9 cellular contexts compared by ENCODE assay signal in genomic region chr18:48545690-48546365, GRCh38. TPM values are rescaled to one million over a fixed set of nuclear protein-coding genes. Genes with fewer than 3 reads are reported as not detected.
A peak's percentile ranks its signal among the peaks of the same experiment; 100 is the strongest.
DNase-seq lines count a peak whose midpoint lies in the region; ATAC-seq and TF ChIP-seq lines count a peak whose summit lies in the region.
"Had no signal": no experiment of that assay in that cellular context is flagged by ENCODE, and none has a peak within 500 bp of the region (broad histone marks: within the 10 kb centered on the region; RNA-seq: fewer than 3 reads in every experiment).

No MANE protein-coding gene starts in this region.

- H4K20me1 ChIP-seq in neural cell (ENCODE audit: insufficient read depth) = peaks cover 15% of the 10 kb centered on the region

- H3K79me2 ChIP-seq in neural cell (replicated peaks; ENCODE audit: insufficient read depth, low read length) = peaks cover 97% of the 10 kb centered on the region

- H3K4me2 ChIP-seq in neural cell (ENCODE audit: low read length) = peak overlapping the region; percentile 49

- H3K27me3 ChIP-seq in neural cell (ENCODE audit: insufficient read depth, low read depth, low read length) = no peaks in the 10 kb centered on the region
- peaks cover 0 to 7% (median 0%) of the 10 kb centered on the region in 7 donors for H3K27me3 ChIP-seq in spleen (replicated peaks in 1 of 7)
- H3K27me3 ChIP-seq: breast epithelium had no signal

- TF ChIP-seq POLR2A in spleen (IDR thresholded peaks at IDR 0.05) = no peak

- ATAC-seq in HG03139 (IDR thresholded peaks at IDR 0.05; ENCODE audit: unreplicated experiment) = no peak

- no peak for TF ChIP-seq CTCF in foreskin fibroblast (IDR thresholded peaks at IDR 0.05; ENCODE audit: low read depth, low read length)
- no peak for TF ChIP-seq CTCF in neural cell (IDR thresholded peaks at IDR 0.05; ENCODE audit: poor library complexity, severe bottlenecking)
- TF ChIP-seq CTCF in spleen (IDR thresholded peaks at IDR 0.05 in 8 of 11, conservative IDR thresholded peaks at IDR 0.05 in 3 of 11) = no peak

- peak overlapping the region; percentile 43 for H3K27ac ChIP-seq in neural cell (ENCODE audit: low read length)
- peak overlapping the region in 3 of 8 donors; percentile 2 to 21 (median 16) for H3K27ac ChIP-seq in spleen

- 34 to 44% (median 37%) methylated on average over 13 of the region's 13 CpGs for WGBS in spleen, 5 donors

- peak overlapping the region; percentile 41 for H3K9ac ChIP-seq in neural cell (ENCODE audit: low read length)

- no peaks in the 10 kb centered on the region for H3K36me3 ChIP-seq in neural cell (ENCODE audit: insufficient read depth, low read length)
- no peaks in the 10 kb centered on the region for H3K36me3 ChIP-seq in spleen
- H3K36me3 ChIP-seq: breast epithelium had no signal

- peak; percentile 41 for TF ChIP-seq EP300 in neural cell (conservative IDR thresholded peaks at IDR 0.05; ENCODE audit: poor library complexity, severe bottlenecking)

- intact Hi-C loops in spleen (cut with DNase I; ENCODE audit: low total_unique reads) = no loop called here

- H3K4me3 ChIP-seq in foreskin fibroblast (ENCODE audit: low read depth in 1 of 2, low read length in 2 of 2) (peak overlapping the region in 1 of 2 donors; percentile 20), neural cell (ENCODE audit: low read length) (peak overlapping the region; percentile 54), spleen (no peak overlapping the region)
- H3K4me3 ChIP-seq: breast epithelium had no signal

- H3K4me1 ChIP-seq in spleen = peaks cover 4 to 47% (median 20%) of the 10 kb centered on the region in 6 donors

- H2AFZ ChIP-seq in neural cell (ENCODE audit: low read depth, low read length) = no peak overlapping the region

- no peaks in the 10 kb centered on the region for H3F3A ChIP-seq in neural cell (ENCODE audit: insufficient read depth, low read length, poor library complexity, severe bottlenecking)

- H3K9me2 ChIP-seq in neural cell (ENCODE audit: insufficient read depth, low read length) = no peaks in the 10 kb centered on the region

- DNase-seq in GM04504 (ENCODE audit: low read depth) (peak; percentile 71), SK-N-DZ (ENCODE audit: low spot score) (peak; percentile 53), foreskin fibroblast (peak; percentile 81 to 92), SW480 (ENCODE audit: low spot score) (no peak), spleen (no peak), activated gamma-delta T cell treated with Interleukin-2 at 50 U/mL for 16 hours (no peak)

- H3K9me3 ChIP-seq in neural cell (ENCODE audit: low read length) = no peaks in the 10 kb centered on the region
- H3K9me3 ChIP-seq in spleen = no peaks in the 10 kb centered on the region
- H3K9me3 ChIP-seq: breast epithelium had no signal

- TF ChIP-seq RAD21 in neural cell (conservative IDR thresholded peaks at IDR 0.05) = no peak

TF ChIP-seq in neural cell, 6 proteins besides CTCF, POLR2A, EP300 and RAD21:
- TF ChIP-seq TAF1 (IDR thresholded peaks at IDR 0.05; ENCODE audit: low read depth) (no peak), EZH2 (IDR thresholded peaks at IDR 0.05; ENCODE audit: borderline replicate concordance, insufficient read depth, low read length, poor library complexity, severe bottlenecking) (no peak), POLR2AphosphoS5 (IDR thresholded peaks at IDR 0.05) (peak; percentile 45), MXI1 (conservative IDR thresholded peaks at IDR 0.05; ENCODE audit: poor library complexity, severe bottlenecking) (peak; percentile 46)

RNA-seq across cellular contexts. Expression of gene CTIF, which starts 7.0 kb away (rescaled TPM):
- polyA plus RNA-seq in SK-N-DZ (2014; cell fraction: cytosol; rRNA removed) = 17.9 and 18.4 TPM in 2 replicates
- polyA plus RNA-seq in SK-N-DZ (2014; cell fraction: nucleus; rRNA removed) = 83.4 and 96.8 TPM in 2 replicates
- polyA plus RNA-seq in neural cell (50.2 and 97.9 TPM in 2 replicates), spleen (10 to 100 TPM in 1 of 3 donors, 1 to 10 TPM in 2; 5.2 to 13.9 (median 7.1) TPM)
- 115 and 121 TPM in 2 replicates for polyA minus RNA-seq in neural cell
- total RNA-seq in spleen = 10 to 100 TPM; 14.3 to 39.2 (median 21.6) TPM

Comparison
In these comparisons a context has a peak if more than half of its experiments do, and no peak if none do; other contexts are left out.
1. DNase-seq: peak in GM04504 (single experiment), SK-N-DZ (single experiment) and foreskin fibroblast (2 of 2); none in SW480 (single experiment), spleen (single experiment) and activated gamma-delta T cell treated with Interleukin-2 at 50 U/mL for 16 hours (single experiment).